8 cellular contexts compared by ENCODE assay signal in the genomic region with DNA sequence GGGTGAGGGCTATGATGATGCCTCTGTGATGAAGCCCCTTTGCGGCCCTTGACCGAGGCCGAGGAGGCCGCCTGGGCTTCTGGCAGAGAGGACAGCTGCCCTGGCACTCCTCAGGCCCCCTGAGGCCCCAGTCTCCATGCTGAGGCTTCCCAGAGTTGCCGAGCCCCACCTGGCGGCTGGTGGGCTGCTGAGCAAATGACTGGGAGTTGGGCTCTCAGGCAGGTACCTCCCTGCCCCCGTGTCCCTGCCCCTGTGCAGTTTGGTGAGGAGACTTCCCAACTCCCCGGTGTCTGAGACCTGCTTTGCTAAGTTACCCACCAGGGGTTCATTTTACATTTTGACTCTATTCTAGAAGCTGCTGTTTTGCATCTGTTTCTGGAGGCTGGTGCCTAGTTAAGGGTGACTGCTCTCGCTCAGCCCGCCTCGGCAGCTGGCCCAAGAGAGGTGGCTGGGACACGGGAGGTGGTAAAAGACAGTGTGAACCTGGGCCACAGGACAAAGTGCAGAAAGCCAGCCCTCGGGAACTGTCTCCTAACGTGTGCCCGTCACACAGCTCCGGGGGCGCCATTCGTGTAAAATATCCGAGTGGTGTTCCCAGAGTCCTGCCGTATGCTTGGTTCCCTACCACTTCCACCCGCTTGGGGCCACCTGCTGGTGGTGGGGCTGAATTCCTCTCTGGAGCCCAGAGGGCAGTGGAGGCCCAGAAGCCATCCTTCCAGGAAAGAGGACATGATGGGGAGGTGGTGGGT.
DNase-seq lines count a peak whose midpoint lies in the region; ATAC-seq and TF ChIP-seq lines count a peak whose summit lies in the region.

No MANE protein-coding gene starts in this region.

- H3K4me3 ChIP-seq in AG09309 (ENCODE audit: control insufficient read depth, low read depth, low read length) (no peak overlapping the region), SJCRH30 (no peak overlapping the region)

- ATAC-seq in effector memory CD8-positive, alpha-beta T cell (replicated peaks) = no peak
- no peak for ATAC-seq in stimulated activated effector memory CD8-positive, alpha-beta T cell treated with anti-CD3 and anti-CD28 coated beads, Interleukin-12 subunit alpha, Interleukin-12 subunit beta, amount 100 ng/mL, for 72 hours
- ATAC-seq in HG02973 (IDR thresholded peaks at IDR 0.05; ENCODE audit: unreplicated experiment) = no peak

- no peak overlapping the region for H3K27ac Mint-ChIP-seq in effector memory CD8-positive, alpha-beta T cell
- H3K27ac Mint-ChIP-seq in stimulated activated effector memory CD8-positive, alpha-beta T cell treated with anti-CD3 and anti-CD28 coated beads, Interleukin-12 subunit alpha, Interleukin-12 subunit beta, amount 100 ng/mL, for 72 hours = no peak overlapping the region

- H3K36me3 ChIP-seq in SJCRH30 = no peaks in the 10 kb centered on the region

- no peak for DNase-seq in AG09309 (ENCODE audit: low read depth)
- no peak for DNase-seq in GM20000 (ENCODE audit: low spot score)
- peak; percentile 42 to 57 for DNase-seq in SJCRH30
- DNase-seq in iPS-NIHi11 (ENCODE audit: low spot score) = peak; percentile 69
- no peak for DNase-seq in effector memory CD8-positive, alpha-beta T cell
- no peak for DNase-seq in amniotic stem cell (lab: John Stamatoyannopoulos, UW)
- DNase-seq in stimulated activated effector memory CD8-positive, alpha-beta T cell treated with anti-CD3 and anti-CD28 coated beads, Interleukin-12 subunit alpha, Interleukin-12 subunit beta, amount 100 ng/mL, for 72 hours (ENCODE audit: low spot score in 2 of 2) = no peak

- H3K4me1 Mint-ChIP-seq in effector memory CD8-positive, alpha-beta T cell (ENCODE audit: low read depth in 2 of 2) = peaks cover 0 to 2% of the 10 kb centered on the region in 2 donors
- peaks cover 5% of the 10 kb centered on the region for H3K4me1 Mint-ChIP-seq in stimulated activated effector memory CD8-positive, alpha-beta T cell treated with anti-CD3 and anti-CD28 coated beads, Interleukin-12 subunit alpha, Interleukin-12 subunit beta, amount 100 ng/mL, for 72 hours

- 0 out of 2 replicates have a peak, but pooled peaks cover 2% of the 10 kb centered on the region for H3K9me3 ChIP-seq in SJCRH30 (replicated peaks)

- peaks cover 67% of the 10 kb centered on the region for H3K36me3 Mint-ChIP-seq in effector memory CD8-positive, alpha-beta T cell (ENCODE audit: insufficient read depth)
- H3K36me3 Mint-ChIP-seq in stimulated activated effector memory CD8-positive, alpha-beta T cell treated with anti-CD3 and anti-CD28 coated beads, Interleukin-12 subunit alpha, Interleukin-12 subunit beta, amount 100 ng/mL, for 72 hours = peaks cover 72% of the 10 kb centered on the region

- no peaks in the 10 kb centered on the region for H3K27me3 ChIP-seq in SJCRH30

- no peak overlapping the region for H3K4me3 Mint-ChIP-seq in effector memory CD8-positive, alpha-beta T cell
- no peak overlapping the region for H3K4me3 Mint-ChIP-seq in stimulated activated effector memory CD8-positive, alpha-beta T cell treated with anti-CD3 and anti-CD28 coated beads, Interleukin-12 subunit alpha, Interleukin-12 subunit beta, amount 100 ng/mL, for 72 hours

- H3K27ac ChIP-seq in SJCRH30 = no peak overlapping the region

- H3K27me3 Mint-ChIP-seq in effector memory CD8-positive, alpha-beta T cell = no peaks in the 10 kb centered on the region

- peaks cover 15% of the 10 kb centered on the region for H3K4me1 ChIP-seq in SJCRH30

- TF ChIP-seq CTCF in AG09309 (IDR thresholded peaks at IDR 0.05; ENCODE audit: control insufficient read depth, insufficient read depth, low read depth, low read length, missing control alignments) = peak; percentile 53
- peak; percentile 18 for TF ChIP-seq CTCF in GM20000 (IDR thresholded peaks at IDR 0.05; ENCODE audit: extremely low read depth, missing control alignments)

- no peaks in the 10 kb centered on the region for H3K9me3 Mint-ChIP-seq in effector memory CD8-positive, alpha-beta T cell
- H3K9me3 Mint-ChIP-seq in stimulated activated effector memory CD8-positive, alpha-beta T cell treated with anti-CD3 and anti-CD28 coated beads, Interleukin-12 subunit alpha, Interleukin-12 subunit beta, amount 100 ng/mL, for 72 hours = no peaks in the 10 kb centered on the region

Comparison
In these comparisons a context has a peak if more than half of its experiments do, and no peak if none do; other contexts are left out.
1. DNase-seq: peak in SJCRH30 (2 of 2) and iPS-NIHi11 (single experiment); none in AG09309 (single experiment), GM20000 (single experiment), effector memory CD8-positive, alpha-beta T cell (0 of 3), amniotic stem cell (single experiment) and stimulated activated effector memory CD8-positive, alpha-beta T cell treated with anti-CD3 and anti-CD28 coated beads, Interleukin-12 subunit alpha, Interleukin-12 subunit beta, amount 100 ng/mL, for 72 hours (0 of 2).